In the genomic region with DNA sequence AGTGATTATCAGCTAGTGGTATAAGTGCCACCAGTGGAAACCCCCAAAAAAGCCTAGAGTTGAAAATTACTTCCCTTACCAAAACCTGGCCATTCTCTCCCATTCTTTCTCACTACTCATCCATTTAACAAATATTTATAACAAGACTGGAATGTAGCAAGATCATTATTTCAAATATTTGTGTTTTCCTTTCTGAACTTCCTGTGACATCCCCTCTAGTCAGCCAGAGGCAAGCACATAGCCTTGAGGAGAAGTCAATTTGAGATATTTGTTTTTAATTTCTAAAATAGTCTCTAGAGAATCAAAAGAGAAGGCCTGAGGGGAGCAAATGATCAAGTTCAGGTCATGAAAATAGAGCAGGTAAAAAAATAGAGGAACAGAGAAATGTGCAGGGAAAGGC, we compare ENCODE assay signal across 2 cellular contexts.
TF ChIP-seq lines count a peak whose summit lies in the region.

No MANE protein-coding gene starts in this region.

TF ChIP-seq in IMR-90, 13 proteins besides CTCF, POLR2A, EP300 and RAD21:
- TF ChIP-seq SMC3 (IDR thresholded peaks at IDR 0.05; ENCODE audit: low read depth, low read length) (no peak), MAZ (IDR thresholded peaks at IDR 0.05; ENCODE audit: borderline replicate concordance, low read depth, low read length) (no peak), NFE2L2 (IDR thresholded peaks at IDR 0.05; ENCODE audit: low read depth, low read length) (no peak), MAFK (IDR thresholded peaks at IDR 0.05; ENCODE audit: low read depth, low read length) (no peak), MXI1 (IDR thresholded peaks at IDR 0.05; ENCODE audit: borderline replicate concordance, low read depth, low read length) (no peak), BHLHE40 (IDR thresholded peaks at IDR 0.05; ENCODE audit: low read depth, low read length) (no peak), FOS (IDR thresholded peaks at IDR 0.05; ENCODE audit: low read depth, low read length) (no peak), USF2 (IDR thresholded peaks at IDR 0.05; ENCODE audit: low read depth, low read length) (no peak), RCOR1 (IDR thresholded peaks at IDR 0.05; ENCODE audit: insufficient replicate concordance, low read length) (no peak), CHD1 (IDR thresholded peaks at IDR 0.05; ENCODE audit: low read depth, low read length) (no peak), RFX5 (IDR thresholded peaks at IDR 0.05; ENCODE audit: low read depth, low read length) (no peak), CEBPB (IDR thresholded peaks at IDR 0.05; ENCODE audit: low read depth, low read length) (no peak)
- TF ChIP-seq, protein P1, sequence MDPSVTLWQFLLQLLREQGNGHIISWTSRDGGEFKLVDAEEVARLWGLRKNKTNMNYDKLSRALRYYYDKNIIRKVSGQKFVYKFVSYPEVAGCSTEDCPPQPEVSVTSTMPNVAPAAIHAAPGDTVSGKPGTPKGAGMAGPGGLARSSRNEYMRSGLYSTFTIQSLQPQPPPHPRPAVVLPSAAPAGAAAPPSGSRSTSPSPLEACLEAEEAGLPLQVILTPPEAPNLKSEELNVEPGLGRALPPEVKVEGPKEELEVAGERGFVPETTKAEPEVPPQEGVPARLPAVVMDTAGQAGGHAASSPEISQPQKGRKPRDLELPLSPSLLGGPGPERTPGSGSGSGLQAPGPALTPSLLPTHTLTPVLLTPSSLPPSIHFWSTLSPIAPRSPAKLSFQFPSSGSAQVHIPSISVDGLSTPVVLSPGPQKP (IDR thresholded peaks at IDR 0.05; ENCODE audit: borderline replicate concordance, low read depth, low read length), result no peak

TF ChIP-seq in GM12878, 131 proteins besides CTCF, POLR2A, EP300 and RAD21:
- TF ChIP-seq, protein P1 (IDR thresholded peaks at IDR 0.05; ENCODE audit: low read depth, low read length), result no peak
- no peak for TF ChIP-seq TCF3 (IDR thresholded peaks at IDR 0.05; ENCODE audit: borderline replicate concordance, insufficient read depth, low read depth, low read length)
- TF ChIP-seq ESRRA (IDR thresholded peaks at IDR 0.05; ENCODE audit: low read length), result no peak
- no peak for TF ChIP-seq ZBED1 (IDR thresholded peaks at IDR 0.05; ENCODE audit: borderline replicate concordance)
- peak; percentile 33; the same call in 1 of the 2 replicates for TF ChIP-seq SPI1 (IDR thresholded peaks at IDR 0.05; ENCODE audit: borderline replicate concordance, insufficient read depth, low read depth, low read length)
- no peak for TF ChIP-seq EED (IDR thresholded peaks at IDR 0.05; ENCODE audit: low read depth)
- TF ChIP-seq TCF7 (IDR thresholded peaks at IDR 0.05; ENCODE audit: borderline replicate concordance), result no peak
TF ChIP-seq in GM12878: peak in this region for 1.
